Comparison of ENCODE assay signal across 8 cellular contexts in genomic region chr4:110197421-110198398, GRCh38. TPM values are rescaled to one million over a fixed set of nuclear protein-coding genes. Genes with fewer than 3 reads are reported as not detected.
A peak's percentile ranks its signal among the peaks of the same experiment; 100 is the strongest.
DNase-seq lines count a peak whose midpoint lies in the region; ATAC-seq and TF ChIP-seq lines count a peak whose summit lies in the region.

No MANE protein-coding gene starts in this region.

- H3K36me3 ChIP-seq in HUES6 (ENCODE audit: control insufficient read depth, insufficient read depth, low read length) (peaks cover 6% of the 10 kb centered on the region; the same call in 1 of the 2 replicates), SJSA1 (peaks cover 13% of the 10 kb centered on the region), osteoblast (ENCODE audit: insufficient read depth, low read length) (peaks cover 5% of the 10 kb centered on the region), upper lobe of left lung (no peaks in the 10 kb centered on the region)

- WGBS in upper lobe of left lung, 2 donors: 1% methylated on average over 38 to 53 of the region's 53 CpGs

- H3K27ac Mint-ChIP-seq in activated naive CD4-positive, alpha-beta T cell treated with anti-CD3 and anti-CD28 coated beads, Interleukin-2, amount 50 U/mL, for 72 hours: peak overlapping the region; percentile 96 to 97

- ATAC-seq in GM18502 (IDR thresholded peaks at IDR 0.05; ENCODE audit: poor library complexity, unreplicated experiment) (peak; percentile 11), upper lobe of left lung (ENCODE audit: low FRiP score in 2 of 2) (peak in 1 of 2 donors; percentile 39)
- peak; percentile 6 to 36 for ATAC-seq in activated naive CD4-positive, alpha-beta T cell treated with anti-CD3 and anti-CD28 coated beads, Interleukin-2, amount 50 U/mL, for 72 hours

- peaks cover 41% of the 10 kb centered on the region for H3K4me1 ChIP-seq in HUES6 (ENCODE audit: control insufficient read depth, insufficient read depth, low read length)
- peaks cover 11% of the 10 kb centered on the region for H3K4me1 ChIP-seq in SJSA1 (replicated peaks)
- peaks cover 17% of the 10 kb centered on the region for H3K4me1 ChIP-seq in osteoblast (ENCODE audit: insufficient read depth, low read length)
- H3K4me1 ChIP-seq in upper lobe of left lung: peaks cover 8 to 37% (median 17%) of the 10 kb centered on the region in 4 donors

- H3K79me2 ChIP-seq in osteoblast (ENCODE audit: insufficient read depth, low read length): peaks cover 49% of the 10 kb centered on the region

- no peaks in the 10 kb centered on the region for H3K27me3 ChIP-seq in HUES6 (ENCODE audit: control insufficient read depth, insufficient read depth, low read length)
- H3K27me3 ChIP-seq in SJSA1 (replicated peaks): no peaks in the 10 kb centered on the region
- H3K27me3 ChIP-seq in osteoblast (ENCODE audit: insufficient read depth, low read length): no peaks in the 10 kb centered on the region
- H3K27me3 ChIP-seq in upper lobe of left lung: no peaks in the 10 kb centered on the region

- peak; percentile 43 to 52 for DNase-seq in SJSA1 (ENCODE audit: low read depth in 1 of 2, low spot score in 2 of 2)
- DNase-seq in activated naive CD4-positive, alpha-beta T cell treated with anti-CD3 and anti-CD28 coated beads, Interleukin-2, amount 50 U/mL, for 72 hours (ENCODE audit: low spot score in 2 of 2): peak; percentile 48 to 59
- DNase-seq in globus pallidus (ENCODE audit: low spot score): peak; percentile 56
- peak; percentile 87 for DNase-seq in osteoblast (ENCODE audit: insufficient read length, low spot score, missing footprints)
- peak; percentile 37 to 58 for DNase-seq in upper lobe of left lung

- H4K20me1 ChIP-seq in osteoblast (ENCODE audit: insufficient read depth, low read length): no peaks in the 10 kb centered on the region

- peak overlapping the region; percentile 98 for H2AFZ ChIP-seq in osteoblast (ENCODE audit: low read length)

- H3K4me2 ChIP-seq in osteoblast (ENCODE audit: insufficient read depth, low read length): peak overlapping the region; percentile 98

- no peaks in the 10 kb centered on the region for H3K9me3 ChIP-seq in HUES6 (ENCODE audit: control insufficient read depth, insufficient read depth, low read depth, low read length)
- no peaks in the 10 kb centered on the region for H3K9me3 ChIP-seq in SJSA1 (replicated peaks)
- no peaks in the 10 kb centered on the region for H3K9me3 ChIP-seq in osteoblast (ENCODE audit: low read depth, low read length)
- no peaks in the 10 kb centered on the region for H3K9me3 ChIP-seq in upper lobe of left lung

- peak overlapping the region; percentile 95 for H3K4me3 ChIP-seq in HUES6 (ENCODE audit: low read depth, low read length)
- H3K4me3 ChIP-seq in SJSA1: peak overlapping the region; percentile 82
- peak overlapping the region; percentile 95 for H3K4me3 ChIP-seq in osteoblast (ENCODE audit: insufficient read depth, low read length)
- H3K4me3 ChIP-seq in upper lobe of left lung: peak overlapping the region; percentile 67 to 84 (median 82)

- H3K36me3 Mint-ChIP-seq in activated naive CD4-positive, alpha-beta T cell treated with anti-CD3 and anti-CD28 coated beads, Interleukin-2, amount 50 U/mL, for 72 hours: peaks cover 7 to 8% of the 10 kb centered on the region in 2 donors

- H3K9me3 Mint-ChIP-seq in activated naive CD4-positive, alpha-beta T cell treated with anti-CD3 and anti-CD28 coated beads, Interleukin-2, amount 50 U/mL, for 72 hours: no peaks in the 10 kb centered on the region

- TF ChIP-seq POLR2A in upper lobe of left lung (IDR thresholded peaks at IDR 0.05): no peak

- TF ChIP-seq CTCF in 22Rv1 (IDR thresholded peaks at IDR 0.05) (no peak), osteoblast (IDR thresholded peaks at IDR 0.05; ENCODE audit: extremely low read depth, low read depth, low read length) (no peak), upper lobe of left lung (IDR thresholded peaks at IDR 0.05) (no peak)

- H3K27ac ChIP-seq in 22Rv1 (peak overlapping the region; percentile 99), HUES6 (ENCODE audit: low read depth, low read length) (peak overlapping the region; percentile 93), SJSA1 (peak overlapping the region; percentile 66; the same call in 1 of the 2 replicates), osteoblast (ENCODE audit: low read depth, low read length) (peak overlapping the region; percentile 72), upper lobe of left lung (peak overlapping the region; percentile 76 to 92 (median 85))

- TF ChIP-seq EP300 in upper lobe of left lung (IDR thresholded peaks at IDR 0.05): no peak

- peak overlapping the region; percentile 89 for H3K9ac ChIP-seq in HUES6 (ENCODE audit: low read length)

RNA-seq across cellular contexts. Expression of gene ELOVL6, which starts 0.7 kb away (rescaled TPM):
- 10.5 and 11.9 TPM in 2 replicates for total RNA-seq in SJSA1 (2014; rRNA removed; shearing (Covaris generic))
- 1 to 10 TPM; 5.6 to 8.9 TPM for total RNA-seq in activated naive CD4-positive, alpha-beta T cell treated with anti-CD3 and anti-CD28 coated beads, Interleukin-2, amount 50 U/mL, for 72 hours
- 12.7 and 19.7 TPM in 2 replicates for total RNA-seq in osteoblast
- 10 to 100 TPM in 1 of 6 donors, 1 to 10 TPM in 5; 2.1 to 10.2 (median 4.3) TPM for total RNA-seq in upper lobe of left lung
